ENCODE assay signal across 1 cellular context in genomic region chr1:9888886-9889285, GRCh38.
TF ChIP-seq lines count a peak whose summit lies in the region.

No MANE protein-coding gene starts in this region.

TF ChIP-seq in IMR-90, 13 proteins besides CTCF, POLR2A, EP300 and RAD21:
- TF ChIP-seq NFE2L2 (IDR thresholded peaks at IDR 0.05; ENCODE audit: low read depth, low read length) (no peak), CEBPB (IDR thresholded peaks at IDR 0.05; ENCODE audit: low read depth, low read length) (no peak), ELK1 (IDR thresholded peaks at IDR 0.05; ENCODE audit: borderline replicate concordance, low read depth, low read length) (no peak), FOS (IDR thresholded peaks at IDR 0.05; ENCODE audit: low read depth, low read length) (no peak), CHD1 (IDR thresholded peaks at IDR 0.05; ENCODE audit: low read depth, low read length) (no peak), MAZ (IDR thresholded peaks at IDR 0.05; ENCODE audit: borderline replicate concordance, low read depth, low read length) (no peak), MAFK (IDR thresholded peaks at IDR 0.05; ENCODE audit: low read depth, low read length) (no peak), RCOR1 (IDR thresholded peaks at IDR 0.05; ENCODE audit: insufficient replicate concordance, low read length) (no peak)
